In the genomic region with DNA sequence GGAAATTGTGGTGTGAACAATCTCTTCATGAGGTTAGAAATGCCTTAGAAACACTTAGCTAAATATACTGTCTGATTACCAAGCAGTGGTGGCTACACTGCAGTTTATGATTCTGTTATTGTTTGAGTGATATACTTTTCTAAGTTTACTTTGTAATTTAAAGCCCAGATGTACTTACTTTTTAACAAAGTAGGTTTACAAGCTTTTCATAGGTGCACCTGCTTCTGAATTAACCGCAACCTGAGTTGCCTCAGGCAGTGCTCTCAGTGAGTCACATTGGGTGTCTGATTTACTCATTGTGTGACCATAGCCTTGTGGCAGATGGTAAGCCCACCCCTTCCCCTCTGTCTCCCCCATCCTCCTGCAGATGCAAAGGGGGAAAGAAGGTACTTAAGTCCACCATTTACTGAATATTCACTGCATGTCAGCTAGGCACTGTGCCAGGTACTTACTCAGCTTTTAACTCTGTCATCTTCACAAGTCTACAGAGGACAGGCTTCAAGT, we compare ENCODE assay signal across 12 cellular contexts. TPM values are rescaled to one million over a fixed set of nuclear protein-coding genes. Genes with fewer than 3 reads are reported as not detected.
A peak's percentile ranks its signal among the peaks of the same experiment; 100 is the strongest.
DNase-seq lines count a peak whose midpoint lies in the region; ATAC-seq and TF ChIP-seq lines count a peak whose summit lies in the region.
"Had no signal": no experiment of that assay in that cellular context is flagged by ENCODE, and none has a peak within 500 bp of the region (broad histone marks: within the 10 kb centered on the region; RNA-seq: fewer than 3 reads in every experiment).

No MANE protein-coding gene starts in this region.

- H3K4me1 Mint-ChIP-seq in activated naive CD8-positive, alpha-beta T cell treated with anti-CD3 and anti-CD28 coated beads, Interleukin-2, amount 50 U/mL, for 24 hours, result peaks cover 12% of the 10 kb centered on the region
- H3K4me1 Mint-ChIP-seq in activated naive CD8-positive, alpha-beta T cell treated with anti-CD3 and anti-CD28 coated beads for 36 hours, result peaks cover 7% of the 10 kb centered on the region

- H3K27me3 ChIP-seq in OCI-LY3 (ENCODE audit: low read depth, low read length), result no peaks in the 10 kb centered on the region
- H3K27me3 ChIP-seq: cardiac muscle cell had no signal

- H3K36me3 Mint-ChIP-seq in activated naive CD8-positive, alpha-beta T cell treated with anti-CD3 and anti-CD28 coated beads, Interleukin-2, amount 50 U/mL, for 24 hours (ENCODE audit: low read depth), result no peaks in the 10 kb centered on the region
- H3K36me3 Mint-ChIP-seq in activated naive CD8-positive, alpha-beta T cell treated with anti-CD3 and anti-CD28 coated beads for 36 hours, result no peaks in the 10 kb centered on the region

- no peaks in the 10 kb centered on the region for H3K27me3 Mint-ChIP-seq in activated naive CD8-positive, alpha-beta T cell treated with anti-CD3 and anti-CD28 coated beads, Interleukin-2, amount 50 U/mL, for 24 hours
- no peaks in the 10 kb centered on the region for H3K27me3 Mint-ChIP-seq in activated naive CD8-positive, alpha-beta T cell treated with anti-CD3 and anti-CD28 coated beads for 36 hours

- no peaks in the 10 kb centered on the region for H4K20me1 ChIP-seq in OCI-LY3 (ENCODE audit: insufficient read depth, low read length)

- DNase-seq in activated naive CD8-positive, alpha-beta T cell treated with anti-CD3 and anti-CD28 coated beads, Interleukin-2, amount 50 U/mL, for 24 hours, result peak; percentile 18
- DNase-seq in activated naive CD8-positive, alpha-beta T cell treated with anti-CD3 and anti-CD28 coated beads for 36 hours, result no peak
- peak; percentile 60 for DNase-seq in fibroblast of the aortic adventitia (ENCODE audit: low read depth)
- no peak for DNase-seq in iPS-NIHi11 (ENCODE audit: low spot score)
- no peak for DNase-seq in left lobe of liver (ENCODE audit: low spot score)
- DNase-seq: C1 segment of cervical spinal cord had no signal

- H3K79me2 ChIP-seq in OCI-LY3 (ENCODE audit: low read length), result peaks cover 80% of the 10 kb centered on the region

- H3K4me3 Mint-ChIP-seq in activated naive CD8-positive, alpha-beta T cell treated with anti-CD3 and anti-CD28 coated beads, Interleukin-2, amount 50 U/mL, for 24 hours, result no peak overlapping the region
- H3K4me3 Mint-ChIP-seq in activated naive CD8-positive, alpha-beta T cell treated with anti-CD3 and anti-CD28 coated beads for 36 hours, result no peak overlapping the region

- no peaks in the 10 kb centered on the region for H3K36me3 ChIP-seq in OCI-LY3 (replicated peaks; ENCODE audit: low read depth, low read length)
- H3K36me3 ChIP-seq: cardiac muscle cell had no signal

- H3K27ac ChIP-seq in OCI-LY3 (ENCODE audit: low read length), result peak overlapping the region; percentile 99
- H3K27ac ChIP-seq: cardiac muscle cell had no signal

- H3K4me1 ChIP-seq in OCI-LY3 (ENCODE audit: low read length), result peaks cover 74% of the 10 kb centered on the region

- no peak overlapping the region for H3K27ac Mint-ChIP-seq in activated naive CD8-positive, alpha-beta T cell treated with anti-CD3 and anti-CD28 coated beads, Interleukin-2, amount 50 U/mL, for 24 hours
- H3K27ac Mint-ChIP-seq in activated naive CD8-positive, alpha-beta T cell treated with anti-CD3 and anti-CD28 coated beads for 36 hours, result no peak overlapping the region

- H3K4me3 ChIP-seq in OCI-LY3 (ENCODE audit: low read length) (peak overlapping the region; percentile 57), fibroblast of the aortic adventitia (ENCODE audit: low read depth, low read length) (no peak overlapping the region)
- H3K4me3 ChIP-seq: cardiac muscle cell, SK-N-MC had no signal

- TF ChIP-seq POLR2A in GM18505 (IDR thresholded peaks at IDR 0.05; ENCODE audit: borderline replicate concordance, extremely low read depth, insufficient read depth, insufficient read length), result no peak

- no peak for TF ChIP-seq CTCF in OCI-LY3 (IDR thresholded peaks at IDR 0.05; ENCODE audit: low read depth, low read length)
- TF ChIP-seq CTCF in fibroblast of the aortic adventitia (IDR thresholded peaks at IDR 0.05; ENCODE audit: insufficient read depth, low read length), result no peak

- H2AFZ ChIP-seq in OCI-LY3 (ENCODE audit: low read depth, low read length), result no peak overlapping the region

- H3K9me3 Mint-ChIP-seq in activated naive CD8-positive, alpha-beta T cell treated with anti-CD3 and anti-CD28 coated beads, Interleukin-2, amount 50 U/mL, for 24 hours, result no peaks in the 10 kb centered on the region
- H3K9me3 Mint-ChIP-seq in activated naive CD8-positive, alpha-beta T cell treated with anti-CD3 and anti-CD28 coated beads for 36 hours, result no peaks in the 10 kb centered on the region

- peak; percentile 73 for ATAC-seq in activated naive CD8-positive, alpha-beta T cell treated with anti-CD3 and anti-CD28 coated beads, Interleukin-2, amount 50 U/mL, for 24 hours
- ATAC-seq in HG02798 (IDR thresholded peaks at IDR 0.05; ENCODE audit: poor library complexity, unreplicated experiment), result no peak
- ATAC-seq in GM18505 (IDR thresholded peaks at IDR 0.05; ENCODE audit: unreplicated experiment), result no peak
- ATAC-seq in left lobe of liver, result no peak

- no peaks in the 10 kb centered on the region for H3K9me3 ChIP-seq in OCI-LY3 (ENCODE audit: insufficient read depth, low read length)

- H3K9ac ChIP-seq in OCI-LY3 (ENCODE audit: low read length), result peak overlapping the region; percentile 82
- H3K9ac ChIP-seq: parathyroid adenoma had no signal

- H3K4me2 ChIP-seq in OCI-LY3 (ENCODE audit: low read length), result peak overlapping the region; percentile 91

RNA-seq across cellular contexts. Expression of a gene that starts 9.0 kb away (rescaled TPM):
- 1 to 10 TPM; 2.2 to 2.3 TPM for total RNA-seq in activated naive CD8-positive, alpha-beta T cell treated with anti-CD3 and anti-CD28 coated beads for 36 hours
- 29.8 and 67.8 TPM in 2 replicates for total RNA-seq in fibroblast of the aortic adventitia (ENCODE audit: low replicate concordance)
- 2.8 TPM for total RNA-seq in left lobe of liver

Comparison
In these comparisons a context has a peak if more than half of its experiments do, and no peak if none do; other contexts are left out.
1. DNase-seq: peak in activated naive CD8-positive, alpha-beta T cell treated with anti-CD3 and anti-CD28 coated beads, Interleukin-2, amount 50 U/mL, for 24 hours (single experiment) and fibroblast of the aortic adventitia (single experiment); none in activated naive CD8-positive, alpha-beta T cell treated with anti-CD3 and anti-CD28 coated beads for 36 hours (single experiment), iPS-NIHi11 (single experiment) and left lobe of liver (single experiment).